In genomic region chr16:78962457-78962929, GRCh38 we compare ENCODE assay signal across 9 cellular contexts.
A peak's percentile ranks its signal among the peaks of the same experiment; 100 is the strongest.
DNase-seq lines count a peak whose midpoint lies in the region; ATAC-seq and TF ChIP-seq lines count a peak whose summit lies in the region.
"Had no signal": no experiment of that assay in that cellular context is flagged by ENCODE, and none has a peak within 500 bp of the region (broad histone marks: within the 10 kb centered on the region; RNA-seq: fewer than 3 reads in every experiment).

No MANE protein-coding gene starts in this region.

- ATAC-seq in GM18861 (IDR thresholded peaks at IDR 0.05; ENCODE audit: unreplicated experiment) = peak; percentile 89
- peak; percentile 90 for ATAC-seq in GM21367 (IDR thresholded peaks at IDR 0.05; ENCODE audit: unreplicated experiment)
- peak; percentile 85 for ATAC-seq in HG03097 (IDR thresholded peaks at IDR 0.05; ENCODE audit: low FRiP score, unreplicated experiment)

- TF ChIP-seq POLR2A in breast epithelium (IDR thresholded peaks at IDR 0.05) = no peak

- H3K9me3 ChIP-seq in breast epithelium = no peaks in the 10 kb centered on the region

- TF ChIP-seq CTCF in breast epithelium (IDR thresholded peaks at IDR 0.05) = no peak

- no peaks in the 10 kb centered on the region for H3K4me1 ChIP-seq in breast epithelium

- no peak overlapping the region for H3K4me3 ChIP-seq in breast epithelium
- H3K4me3 ChIP-seq: lung, skin epidermis had no signal

- H3K27me3 ChIP-seq in breast epithelium = no peaks in the 10 kb centered on the region

- H3K27ac ChIP-seq in epithelial cell of prostate (peak overlapping the region; percentile 38), breast epithelium (peak overlapping the region in 1 of 2 donors; percentile 8)
- H3K27ac ChIP-seq: skin epidermis had no signal

- no peaks in the 10 kb centered on the region for H3K36me3 ChIP-seq in breast epithelium

- intact Hi-C loops in breast epithelium (cut with DNase I; ENCODE audit: low total_unique reads) = no loop called here

- DNase-seq in epithelial cell of prostate (ENCODE audit: low read depth, low spot score) (no peak), breast epithelium (ENCODE audit: low spot score in 2 of 2) (no peak), dermis blood vessel endothelial cell (no peak)
- no peak for DNase-seq in activated CD4-positive, alpha-beta T cell treated with anti-CD3 and anti-CD28 coated beads, Interleukin-2, amount 50 U/mL, for 4 hours
